ENCODE assay signal across 8 cellular contexts in genomic region chr19:36837525-36837901, GRCh38. TPM values are rescaled to one million over a fixed set of nuclear protein-coding genes. Genes with fewer than 3 reads are reported as not detected.
DNase-seq lines count a peak whose midpoint lies in the region; ATAC-seq and TF ChIP-seq lines count a peak whose summit lies in the region.

No MANE protein-coding gene starts in this region.

- H3K9me2 ChIP-seq in SK-N-SH, result no peaks in the 10 kb centered on the region

- peaks cover 3% of the 10 kb centered on the region for H3K4me1 Mint-ChIP-seq in activated CD8-positive, alpha-beta T cell treated with anti-CD3 and anti-CD28 coated beads, Interleukin-2, amount 10 ng/mL, durations not matched to agents 7 days and 5 days (ENCODE audit: low read depth)

- peaks cover 6 to 41% of the 10 kb centered on the region in 2 experiments for H3K36me3 ChIP-seq in SK-N-SH (replicated peaks in 1 of 2; ENCODE audit: control insufficient read depth in 1 of 2, insufficient read depth in 2 of 2, low read length in 1 of 2)
- H3K36me3 ChIP-seq in mammary epithelial cell (ENCODE audit: insufficient read depth, low read length), result no peaks in the 10 kb centered on the region
- peaks cover 0 to 13% (median 2%) of the 10 kb centered on the region in 4 donors for H3K36me3 ChIP-seq in right lobe of liver
- H3K36me3 ChIP-seq in tibial nerve, result peaks cover 0 to 66% (median 0%) of the 10 kb centered on the region in 3 donors

- TF ChIP-seq EP300 in SK-N-SH (IDR thresholded peaks at IDR 0.05; ENCODE audit: borderline replicate concordance in 1 of 2, low read depth in 1 of 2, low read length in 1 of 2) (no peak), tibial nerve (IDR thresholded peaks at IDR 0.05) (no peak)

- in situ Hi-C loops in mammary epithelial cell (cut with MboI; ENCODE audit: low sequenced_read_pairs in 2 of 2), result no loop called here

- H3K9ac ChIP-seq in SK-N-SH, result peak overlapping the region; percentile 79
- no peak overlapping the region for H3K9ac ChIP-seq in mammary epithelial cell (ENCODE audit: insufficient read depth, low read length)

- H2AFZ ChIP-seq in SK-N-SH (ENCODE audit: low read depth), result peak overlapping the region; percentile 92; the same call in 1 of the 2 replicates
- H2AFZ ChIP-seq in mammary epithelial cell (ENCODE audit: low read depth, low read length), result peak overlapping the region; percentile 89

- dilution Hi-C loops in mammary epithelial cell (cut with HindIII; ENCODE audit: low sequenced_read_pairs), result no loop called here

- H3K4me1 ChIP-seq in SK-N-SH (ENCODE audit: control insufficient read depth in 1 of 2, insufficient read depth in 2 of 2, low read depth in 1 of 2, low read length in 1 of 2) (peaks cover 0 to 5% of the 10 kb centered on the region in 2 experiments; a peak in 1 of 4 replicates), mammary epithelial cell (ENCODE audit: insufficient read depth, low read length) (peaks cover 6% of the 10 kb centered on the region), right lobe of liver (peaks cover 0 to 6% (median 0%) of the 10 kb centered on the region in 4 donors), tibial nerve (peaks cover 0 to 22% (median 2%) of the 10 kb centered on the region in 4 donors)

- DNase-seq in SK-N-SH (no peak), mammary epithelial cell (peak; percentile 1), right lobe of liver (peak in 1 of 3 donors; percentile 61), tibial nerve (ENCODE audit: low spot score in 2 of 2) (no peak), epidermal melanocyte (ENCODE audit: insufficient read length, low spot score) (no peak), SW 1271 (lab: John Stamatoyannopoulos, UW) (no peak)
- DNase-seq in activated CD8-positive, alpha-beta T cell treated with anti-CD3 and anti-CD28 coated beads, Interleukin-2, amount 10 ng/mL, durations not matched to agents 7 days and 5 days, result no peak

- peak overlapping the region; percentile 83 for H3K4me2 ChIP-seq in SK-N-SH
- peak overlapping the region; percentile 87 for H3K4me2 ChIP-seq in mammary epithelial cell (ENCODE audit: insufficient read depth, low read depth, low read length)

- H4K20me1 ChIP-seq in SK-N-SH (ENCODE audit: insufficient read depth) (no peaks in the 10 kb centered on the region), mammary epithelial cell (ENCODE audit: insufficient read depth, low read length) (no peaks in the 10 kb centered on the region)

- H3K9me3 ChIP-seq in SK-N-SH, result peaks cover 10% of the 10 kb centered on the region; the same call in 1 of the 2 replicates
- H3K9me3 ChIP-seq in mammary epithelial cell (replicated peaks; ENCODE audit: insufficient read depth, low read length), result peaks cover 13% of the 10 kb centered on the region
- peaks cover 0 to 34% (median 9%) of the 10 kb centered on the region in 4 donors for H3K9me3 ChIP-seq in right lobe of liver
- H3K9me3 ChIP-seq in tibial nerve, result peaks cover 0 to 45% (median 21%) of the 10 kb centered on the region in 4 donors

- H3K36me3 Mint-ChIP-seq in activated CD8-positive, alpha-beta T cell treated with anti-CD3 and anti-CD28 coated beads, Interleukin-2, amount 10 ng/mL, durations not matched to agents 7 days and 5 days (ENCODE audit: low read depth), result peaks cover 41% of the 10 kb centered on the region

- intact Hi-C loops in mammary epithelial cell (cut with micrococcal nuclease) (loop anchor here (5.0 kb wide), 1 partner anchor 80 kb away; the partner anchor contains the start of genes ZNF568 and ZNF829), right lobe of liver (cut with DNase I) (no loop called here)

- H3K27me3 ChIP-seq in SK-N-SH (ENCODE audit: insufficient read depth), result no peaks in the 10 kb centered on the region
- H3K27me3 ChIP-seq in mammary epithelial cell (ENCODE audit: insufficient read depth, low read length), result no peaks in the 10 kb centered on the region
- H3K27me3 ChIP-seq in right lobe of liver, result no peaks in the 10 kb centered on the region
- H3K27me3 ChIP-seq in tibial nerve, result no peaks in the 10 kb centered on the region

- no peaks in the 10 kb centered on the region for H3K27me3 Mint-ChIP-seq in activated CD8-positive, alpha-beta T cell treated with anti-CD3 and anti-CD28 coated beads, Interleukin-2, amount 10 ng/mL, durations not matched to agents 7 days and 5 days (ENCODE audit: low read depth)

- no peaks in the 10 kb centered on the region for H3F3A ChIP-seq in SK-N-SH (replicated peaks; ENCODE audit: insufficient read depth)

- no peak for TF ChIP-seq RAD21 in SK-N-SH (IDR thresholded peaks at IDR 0.05; ENCODE audit: low read length)

- no peak overlapping the region for H3K4me3 Mint-ChIP-seq in activated CD8-positive, alpha-beta T cell treated with anti-CD3 and anti-CD28 coated beads, Interleukin-2, amount 10 ng/mL, durations not matched to agents 7 days and 5 days

- peaks cover 16% of the 10 kb centered on the region for H3K9me3 Mint-ChIP-seq in activated CD8-positive, alpha-beta T cell treated with anti-CD3 and anti-CD28 coated beads, Interleukin-2, amount 10 ng/mL, durations not matched to agents 7 days and 5 days (ENCODE audit: insufficient read depth)

- TF ChIP-seq POLR2A in right lobe of liver (IDR thresholded peaks at IDR 0.05), result no peak
- TF ChIP-seq POLR2A in tibial nerve (IDR thresholded peaks at IDR 0.05), result no peak

- no peak for TF ChIP-seq CTCF in SK-N-SH (IDR thresholded peaks at IDR 0.05)
- TF ChIP-seq CTCF in mammary epithelial cell (conservative IDR thresholded peaks at IDR 0.05 in 1 of 2, IDR thresholded peaks at IDR 0.05 in 1 of 2; ENCODE audit: extremely low read depth in 1 of 2, insufficient read depth in 1 of 2, low read depth in 1 of 2, low read length in 2 of 2), result no peak
- TF ChIP-seq CTCF in right lobe of liver (IDR thresholded peaks at IDR 0.05), result no peak
- no peak for TF ChIP-seq CTCF in tibial nerve (IDR thresholded peaks at IDR 0.05)

- H3K4me3 ChIP-seq in SK-N-SH (ENCODE audit: low read depth in 2 of 2, low read length in 1 of 2), result peak overlapping the region; percentile 57 to 76
- peak overlapping the region; percentile 54 to 64 (median 57) for H3K4me3 ChIP-seq in mammary epithelial cell (replicated peaks in 1 of 3; ENCODE audit: insufficient read depth in 1 of 3, low read depth in 2 of 3, low read length in 3 of 3)
- H3K4me3 ChIP-seq in right lobe of liver, result peak overlapping the region; percentile 55 to 98 (median 89)
- H3K4me3 ChIP-seq in tibial nerve, result peak overlapping the region; percentile 48 to 81 (median 62)

- H3K79me2 ChIP-seq in SK-N-SH (ENCODE audit: insufficient read depth), result peaks cover 46% of the 10 kb centered on the region
- H3K79me2 ChIP-seq in mammary epithelial cell (ENCODE audit: insufficient read depth, low read length), result peaks cover 13% of the 10 kb centered on the region

- H3K27ac Mint-ChIP-seq in activated CD8-positive, alpha-beta T cell treated with anti-CD3 and anti-CD28 coated beads, Interleukin-2, amount 10 ng/mL, durations not matched to agents 7 days and 5 days, result no peak overlapping the region

- POLR2A ChIA-PET in SK-N-SH (lab: Yijun Ruan, JAX), result interaction anchor here (0.5 to 2.8 kb wide), 6 partner anchors 12 to 348 kb away, joined by 3 to 67 read pairs (median 4); partner anchors contain the start of genes ZNF345, ZNF566 and ZNF850
- POLR2A ChIA-PET in activated CD8-positive, alpha-beta T cell treated with anti-CD3 and anti-CD28 coated beads, Interleukin-2, amount 10 ng/mL, durations not matched to agents 7 days and 5 days (lab: Charles Lee), result interaction anchor here (0.7 to 5.4 kb wide), 12 partner anchors 12 to 942 kb away, joined by 3 to 93 read pairs (median 4); partner anchors contain the start of genes ZNF146, ZNF345, ZNF382 and ZNF383

- CTCF ChIA-PET in SK-N-SH (lab: Yijun Ruan, JAX), result interaction anchor here (1.5 kb wide), 1 partner anchor 13 kb away, joined by 5 read pairs; the partner anchor contains the start of gene ZNF345
- CTCF ChIA-PET in mammary epithelial cell (lab: Charles Lee; ENCODE audit: low non-redundant PET), result no interaction called here
- CTCF ChIA-PET in activated CD8-positive, alpha-beta T cell treated with anti-CD3 and anti-CD28 coated beads, Interleukin-2, amount 10 ng/mL, durations not matched to agents 7 days and 5 days (lab: Charles Lee), result interaction anchor here (1.1 to 3.4 kb wide), 2 partner anchors 12 to 309 kb away, joined by 3 to 26 read pairs; partner anchors contain the start of gene ZNF345

- ATAC-seq in SK-N-SH treated with all-trans-retinoic acid at 6 μM for 48 hours (no peak), right lobe of liver (peak; percentile 10 to 50 (median 15))
- ATAC-seq in activated CD8-positive, alpha-beta T cell treated with anti-CD3 and anti-CD28 coated beads, Interleukin-2, amount 10 ng/mL, durations not matched to agents 7 days and 5 days, result no peak

- H3K27ac ChIP-seq in SK-N-SH (ENCODE audit: low read depth in 2 of 2, low read length in 1 of 2), result peak overlapping the region; percentile 71 to 98; a peak in 3 of 4 replicates
- H3K27ac ChIP-seq in mammary epithelial cell (ENCODE audit: insufficient read depth, low read depth, low read length), result no peak overlapping the region
- peak overlapping the region; percentile 81 to 88 (median 87) for H3K27ac ChIP-seq in right lobe of liver
- peak overlapping the region; percentile 47 to 90 (median 76) for H3K27ac ChIP-seq in tibial nerve

- no TSS peak for BruUV-seq in mammary epithelial cell (replicated peaks; lab: Mats Ljungman, UMichigan)

- WGBS in SK-N-SH (ENCODE audit: low lambda C conversion rate), result 16% methylated on average over 6 of the region's 6 CpGs
- WGBS in mammary epithelial cell (ENCODE audit: low coverage, missing lambda C conversion rate), result 21% methylated on average over 6 of the region's 6 CpGs
- 7% methylated on average over 6 of the region's 6 CpGs for WGBS in right lobe of liver (ENCODE audit: insufficient coverage, low coverage, low lambda C conversion rate, missing lambda C conversion rate)
- WGBS in tibial nerve, 2 donors, result 7 to 8% methylated on average over 6 of the region's 6 CpGs

RNA-seq across cellular contexts. Expression of gene ZNF790, which starts 0.7 kb away (rescaled TPM):
- polyA plus RNA-seq in SK-N-SH (2012; rRNA removed) (2.2 and 3.1 TPM in 2 replicates), mammary epithelial cell (2.5 TPM)
- 2.7 and 3.1 TPM in 2 replicates for polyA plus RNA-seq in SK-N-SH (2012; cell fraction: cytosol; rRNA removed)
- polyA plus RNA-seq in SK-N-SH (2012; cell fraction: nucleus; rRNA removed), result 1.2 and 2.0 TPM in 2 replicates
- total RNA-seq in mammary epithelial cell (1 to 10 TPM; 7.5 to 8.6 TPM), right lobe of liver (1 to 10 TPM; 3.7 to 6.4 (median 5.5) TPM), tibial nerve (10 to 100 TPM in 1 of 4 donors, 1 to 10 TPM in 3; 4.5 to 12.6 (median 7.9) TPM)
- not detected for polyA minus RNA-seq in mammary epithelial cell
- total RNA-seq in activated CD8-positive, alpha-beta T cell treated with anti-CD3 and anti-CD28 coated beads, Interleukin-2, amount 10 ng/mL, durations not matched to agents 7 days and 5 days, result 1 to 10 TPM; 8.0 to 9.5 TPM

RNA-seq across cellular contexts. Expression of gene ZNF345, which starts 13.2 kb away (rescaled TPM):
- polyA plus RNA-seq in SK-N-SH (2012; rRNA removed) (2.4 and 4.2 TPM in 2 replicates), mammary epithelial cell (0.63 TPM)
- polyA plus RNA-seq in SK-N-SH (2012; cell fraction: cytosol; rRNA removed), result 2.5 and 2.8 TPM in 2 replicates
- polyA plus RNA-seq in SK-N-SH (2012; cell fraction: nucleus; rRNA removed), result 4.2 and 9.3 TPM in 2 replicates
- total RNA-seq in mammary epithelial cell (1 to 10 TPM; 1.4 to 2.8 TPM), right lobe of liver (1 to 10 TPM in 4 of 6 experiments, under 1 TPM in 2; 0.56 to 2.4 (median 1.5) TPM), tibial nerve (10 to 100 TPM in 1 of 4 donors, 1 to 10 TPM in 3; 6.1 to 11.8 (median 7.3) TPM)
- polyA minus RNA-seq in mammary epithelial cell, result not detected
- 1 to 10 TPM; 4.6 to 4.9 TPM for total RNA-seq in activated CD8-positive, alpha-beta T cell treated with anti-CD3 and anti-CD28 coated beads, Interleukin-2, amount 10 ng/mL, durations not matched to agents 7 days and 5 days

Comparison
In these comparisons a context has a peak if more than half of its experiments do, and no peak if none do; other contexts are left out.
1. ATAC-seq: peak in right lobe of liver (4 of 4); none in SK-N-SH treated with all-trans-retinoic acid at 6 μM for 48 hours (single experiment) and activated CD8-positive, alpha-beta T cell treated with anti-CD3 and anti-CD28 coated beads, Interleukin-2, amount 10 ng/mL, durations not matched to agents 7 days and 5 days (single experiment).
2. Peak in every context shown above with its lines, with median percentiles within 50 percentile points of each other: H3K4me3 ChIP-seq.